1 cellular context compared by ENCODE assay signal in genomic region chr7:154302380-154302779, GRCh38.
TF ChIP-seq lines count a peak whose summit lies in the region.

No MANE protein-coding gene starts in this region.

TF ChIP-seq in HepG2, 621 proteins besides CTCF, POLR2A, EP300 and RAD21 (continued from another document and continues in another):
- TF ChIP-seq TCF7 (IDR thresholded peaks at IDR 0.05; ENCODE audit: low read depth) (peak; percentile 45; the same call in 1 of the 2 replicates), ZNF430 (CRISPR knock-in tag; IDR thresholded peaks at IDR 0.05) (no peak), MLX (CRISPR knock-in tag; IDR thresholded peaks at IDR 0.05) (no peak), ZNF678 (CRISPR knock-in tag; IDR thresholded peaks at IDR 0.05) (no peak), KDM5A (IDR thresholded peaks at IDR 0.05; ENCODE audit: borderline replicate concordance, low read length) (no peak), ZNF850 (CRISPR knock-in tag; conservative IDR thresholded peaks at IDR 0.05) (no peak), ZSCAN5A (CRISPR knock-in tag; IDR thresholded peaks at IDR 0.05; ENCODE audit: borderline replicate concordance) (no peak), MEIS2 (CRISPR knock-in tag; IDR thresholded peaks at IDR 0.05) (no peak), IKZF5 (CRISPR knock-in tag; IDR thresholded peaks at IDR 0.05) (no peak), ZMYM2 (CRISPR knock-in tag; IDR thresholded peaks at IDR 0.05) (no peak), NR2C2 (CRISPR knock-in tag; IDR thresholded peaks at IDR 0.05; ENCODE audit: borderline replicate concordance) (no peak), ZNF180 (CRISPR knock-in tag; IDR thresholded peaks at IDR 0.05; ENCODE audit: borderline replicate concordance, low read depth) (no peak), HNF4A (CRISPR knock-in tag; IDR thresholded peaks at IDR 0.05) (peak; percentile 93), SUZ12 (IDR thresholded peaks at IDR 0.05; ENCODE audit: low read depth, low read length) (no peak), CREM (IDR thresholded peaks at IDR 0.05) (no peak), CREM (CRISPR knock-in tag; IDR thresholded peaks at IDR 0.05) (no peak), HNRNPK (IDR thresholded peaks at IDR 0.05; ENCODE audit: low read depth, low read length, poor library complexity, severe bottlenecking) (no peak), RXRA (CRISPR knock-in tag; IDR thresholded peaks at IDR 0.05) (no peak), KAT2B (IDR thresholded peaks at IDR 0.05; ENCODE audit: borderline replicate concordance, low read depth, low read length) (no peak), EHMT2 (IDR thresholded peaks at IDR 0.05; ENCODE audit: borderline replicate concordance, low read depth, low read length) (no peak), XRCC5 (optimal IDR thresholded peaks at IDR 0.05; ENCODE audit: low read length) (no peak), ZBTB20 (CRISPR knock-in tag; IDR thresholded peaks at IDR 0.05; ENCODE audit: borderline replicate concordance, low read depth) (no peak), TBL1XR1 (IDR thresholded peaks at IDR 0.05; ENCODE audit: borderline replicate concordance, low read length, partially characterized antibody) (no peak), ZMYM4 (CRISPR knock-in tag; IDR thresholded peaks at IDR 0.05) (0 out of 2 replicates have a peak, but pooled peaks have one; percentile 14), ZNF292 (CRISPR knock-in tag; IDR thresholded peaks at IDR 0.05; ENCODE audit: borderline replicate concordance, low read depth) (no peak), KLF13 (CRISPR knock-in tag; IDR thresholded peaks at IDR 0.05) (no peak), NKX3-1 (CRISPR knock-in tag; IDR thresholded peaks at IDR 0.05) (no peak), ZNF33B (CRISPR knock-in tag; IDR thresholded peaks at IDR 0.05) (no peak), ZNF790 (CRISPR knock-in tag; IDR thresholded peaks at IDR 0.05; ENCODE audit: borderline replicate concordance) (no peak), ZNF143 (CRISPR knock-in tag; IDR thresholded peaks at IDR 0.05) (peak; percentile 71), GABPA (IDR thresholded peaks at IDR 0.05; ENCODE audit: low read depth, low read length) (no peak), GABPA (CRISPR knock-in tag; IDR thresholded peaks at IDR 0.05; ENCODE audit: low read depth) (no peak), MIXL1 (CRISPR knock-in tag; IDR thresholded peaks at IDR 0.05) (no peak), ZNF777 (CRISPR knock-in tag; IDR thresholded peaks at IDR 0.05) (no peak), ZNF841 (CRISPR knock-in tag; IDR thresholded peaks at IDR 0.05; ENCODE audit: borderline replicate concordance) (no peak), SMC3 (IDR thresholded peaks at IDR 0.05; ENCODE audit: low read length) (peak; percentile 42; the same call in 1 of the 2 replicates), GFI1 (CRISPR knock-in tag; IDR thresholded peaks at IDR 0.05; ENCODE audit: borderline replicate concordance) (peak; percentile 96), ZNF687 (CRISPR knock-in tag; IDR thresholded peaks at IDR 0.05) (no peak), ZNF792 (CRISPR knock-in tag; IDR thresholded peaks at IDR 0.05) (no peak), FOXC1 (CRISPR knock-in tag; IDR thresholded peaks at IDR 0.05; ENCODE audit: borderline replicate concordance) (no peak), BORCS8-MEF2B (CRISPR knock-in tag; IDR thresholded peaks at IDR 0.05) (no peak), EEA1 (CRISPR knock-in tag; IDR thresholded peaks at IDR 0.05; ENCODE audit: borderline replicate concordance) (no peak), ISL2 (CRISPR knock-in tag; IDR thresholded peaks at IDR 0.05) (peak; percentile 54; the same call in 1 of the 2 replicates), ZNF136 (CRISPR knock-in tag; IDR thresholded peaks at IDR 0.05; ENCODE audit: low read depth) (no peak), ZNF354B (CRISPR knock-in tag; IDR thresholded peaks at IDR 0.05) (no peak), ZNF350 (CRISPR knock-in tag; IDR thresholded peaks at IDR 0.05; ENCODE audit: borderline replicate concordance, low read depth) (no peak; the same call in 1 of the 2 replicates), THAP9 (CRISPR knock-in tag; IDR thresholded peaks at IDR 0.05; ENCODE audit: borderline replicate concordance) (no peak), YEATS2 (CRISPR knock-in tag; IDR thresholded peaks at IDR 0.05; ENCODE audit: borderline replicate concordance) (no peak), SIX4 (CRISPR knock-in tag; IDR thresholded peaks at IDR 0.05) (peak; percentile 99), HDAC2 (CRISPR knock-in tag; IDR thresholded peaks at IDR 0.05) (peak; percentile 67; the same call in 1 of the 2 replicates), NCOR1 (IDR thresholded peaks at IDR 0.05; ENCODE audit: borderline replicate concordance, low read length) (peak; percentile 22; the same call in 1 of the 2 replicates), THAP11 (CRISPR knock-in tag; IDR thresholded peaks at IDR 0.05) (0 out of 2 replicates have a peak, but pooled peaks have one; percentile 14), HMG20A (CRISPR knock-in tag; IDR thresholded peaks at IDR 0.05; ENCODE audit: borderline replicate concordance) (peak; percentile 45; the same call in 1 of the 2 replicates), ARNT (IDR thresholded peaks at IDR 0.05) (no peak), ZFP90 (CRISPR knock-in tag; IDR thresholded peaks at IDR 0.05; ENCODE audit: borderline replicate concordance) (no peak), ZNF441 (CRISPR knock-in tag; IDR thresholded peaks at IDR 0.05; ENCODE audit: borderline replicate concordance) (no peak), GATA4 (IDR thresholded peaks at IDR 0.05; ENCODE audit: borderline replicate concordance, low read depth) (no peak), MAZ (IDR thresholded peaks at IDR 0.05; ENCODE audit: borderline replicate concordance, low read depth, low read length) (no peak), MAZ (CRISPR knock-in tag; IDR thresholded peaks at IDR 0.05; ENCODE audit: low read depth) (no peak), ZNF224 (CRISPR knock-in tag; IDR thresholded peaks at IDR 0.05) (no peak), NCOA2 (CRISPR knock-in tag; IDR thresholded peaks at IDR 0.05) (peak; percentile 44), STAG1 (CRISPR knock-in tag; IDR thresholded peaks at IDR 0.05) (peak; percentile 53), ZNF879 (CRISPR knock-in tag; IDR thresholded peaks at IDR 0.05) (no peak)
- TF ChIP-seq, protein P1, sequence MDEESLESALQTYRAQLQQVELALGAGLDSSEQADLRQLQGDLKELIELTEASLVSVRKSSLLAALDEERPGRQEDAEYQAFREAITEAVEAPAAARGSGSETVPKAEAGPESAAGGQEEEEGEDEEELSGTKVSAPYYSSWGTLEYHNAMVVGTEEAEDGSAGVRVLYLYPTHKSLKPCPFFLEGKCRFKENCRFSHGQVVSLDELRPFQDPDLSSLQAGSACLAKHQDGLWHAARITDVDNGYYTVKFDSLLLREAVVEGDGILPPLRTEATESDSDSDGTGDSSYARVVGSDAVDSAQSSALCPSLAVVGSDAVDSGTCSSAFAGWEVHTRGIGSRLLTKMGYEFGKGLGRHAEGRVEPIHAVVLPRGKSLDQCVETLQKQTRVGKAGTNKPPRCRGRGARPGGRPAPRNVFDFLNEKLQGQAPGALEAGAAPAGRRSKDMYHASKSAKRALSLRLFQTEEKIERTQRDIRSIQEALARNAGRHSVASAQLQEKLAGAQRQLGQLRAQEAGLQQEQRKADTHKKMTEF (CRISPR knock-in tag; IDR thresholded peaks at IDR 0.05), result no peak
- TF ChIP-seq, protein P2, sequence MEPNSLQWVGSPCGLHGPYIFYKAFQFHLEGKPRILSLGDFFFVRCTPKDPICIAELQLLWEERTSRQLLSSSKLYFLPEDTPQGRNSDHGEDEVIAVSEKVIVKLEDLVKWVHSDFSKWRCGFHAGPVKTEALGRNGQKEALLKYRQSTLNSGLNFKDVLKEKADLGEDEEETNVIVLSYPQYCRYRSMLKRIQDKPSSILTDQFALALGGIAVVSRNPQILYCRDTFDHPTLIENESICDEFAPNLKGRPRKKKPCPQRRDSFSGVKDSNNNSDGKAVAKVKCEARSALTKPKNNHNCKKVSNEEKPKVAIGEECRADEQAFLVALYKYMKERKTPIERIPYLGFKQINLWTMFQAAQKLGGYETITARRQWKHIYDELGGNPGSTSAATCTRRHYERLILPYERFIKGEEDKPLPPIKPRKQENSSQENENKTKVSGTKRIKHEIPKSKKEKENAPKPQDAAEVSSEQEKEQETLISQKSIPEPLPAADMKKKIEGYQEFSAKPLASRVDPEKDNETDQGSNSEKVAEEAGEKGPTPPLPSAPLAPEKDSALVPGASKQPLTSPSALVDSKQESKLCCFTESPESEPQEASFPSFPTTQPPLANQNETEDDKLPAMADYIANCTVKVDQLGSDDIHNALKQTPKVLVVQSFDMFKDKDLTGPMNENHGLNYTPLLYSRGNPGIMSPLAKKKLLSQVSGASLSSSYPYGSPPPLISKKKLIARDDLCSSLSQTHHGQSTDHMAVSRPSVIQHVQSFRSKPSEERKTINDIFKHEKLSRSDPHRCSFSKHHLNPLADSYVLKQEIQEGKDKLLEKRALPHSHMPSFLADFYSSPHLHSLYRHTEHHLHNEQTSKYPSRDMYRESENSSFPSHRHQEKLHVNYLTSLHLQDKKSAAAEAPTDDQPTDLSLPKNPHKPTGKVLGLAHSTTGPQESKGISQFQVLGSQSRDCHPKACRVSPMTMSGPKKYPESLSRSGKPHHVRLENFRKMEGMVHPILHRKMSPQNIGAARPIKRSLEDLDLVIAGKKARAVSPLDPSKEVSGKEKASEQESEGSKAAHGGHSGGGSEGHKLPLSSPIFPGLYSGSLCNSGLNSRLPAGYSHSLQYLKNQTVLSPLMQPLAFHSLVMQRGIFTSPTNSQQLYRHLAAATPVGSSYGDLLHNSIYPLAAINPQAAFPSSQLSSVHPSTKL (CRISPR knock-in tag; IDR thresholded peaks at IDR 0.05), result peak; percentile 73
